In genomic region chr3:126083138-126083445, GRCh38 we compare ENCODE assay signal across 8 cellular contexts. TPM values are rescaled to one million over a fixed set of nuclear protein-coding genes. Genes with fewer than 3 reads are reported as not detected.
DNase-seq lines count a peak whose midpoint lies in the region; ATAC-seq and TF ChIP-seq lines count a peak whose summit lies in the region.

No MANE protein-coding gene starts in this region.

- H3K79me2 ChIP-seq in OCI-LY3 (ENCODE audit: low read length) = no peaks in the 10 kb centered on the region

- H3K27me3 ChIP-seq in OCI-LY3 (ENCODE audit: low read depth, low read length) = no peaks in the 10 kb centered on the region

- no peak overlapping the region for H2AFZ ChIP-seq in OCI-LY3 (ENCODE audit: low read depth, low read length)

- H3K27me3 Mint-ChIP-seq in Calu3 (ENCODE audit: unreplicated experiment) (no peaks in the 10 kb centered on the region), osteocyte (ENCODE audit: unreplicated experiment) (no peaks in the 10 kb centered on the region)

- H3K9me3 ChIP-seq in OCI-LY3 (ENCODE audit: insufficient read depth, low read length) = 0 out of 2 replicates have a peak, but pooled peaks cover 3% of the 10 kb centered on the region

- H3K36me3 Mint-ChIP-seq in Calu3 (ENCODE audit: insufficient read depth, unreplicated experiment) (peaks cover 34% of the 10 kb centered on the region), osteocyte (ENCODE audit: unreplicated experiment) (peaks cover 5% of the 10 kb centered on the region)

- H3K9me3 Mint-ChIP-seq in Calu3 (ENCODE audit: low read depth, unreplicated experiment) = peaks cover 3% of the 10 kb centered on the region
- H3K9me3 Mint-ChIP-seq in osteocyte (ENCODE audit: unreplicated experiment) = peaks cover 10% of the 10 kb centered on the region

- H3K27ac ChIP-seq in OCI-LY3 (ENCODE audit: low read length) (no peak overlapping the region), epithelial cell of prostate (peak overlapping the region; percentile 69)

- no peaks in the 10 kb centered on the region for H3K4me1 ChIP-seq in OCI-LY3 (ENCODE audit: low read length)

- intact Hi-C loops in Calu3 (cut with micrococcal nuclease; ENCODE audit: unreplicated experiment) = loop anchor here (5.0 kb wide), 1 partner anchor 111 kb away; no protein-coding TSS in a partner anchor

- peak overlapping the region; percentile 89 for H3K4me3 ChIP-seq in OCI-LY3 (ENCODE audit: low read length)

- H3K4me1 Mint-ChIP-seq in Calu3 (ENCODE audit: low read depth, unreplicated experiment) (peaks cover 36% of the 10 kb centered on the region), osteocyte (ENCODE audit: unreplicated experiment) (peaks cover 10% of the 10 kb centered on the region)

- H3K27ac Mint-ChIP-seq in Calu3 (ENCODE audit: unreplicated experiment) (peak overlapping the region; percentile 40), osteocyte (ENCODE audit: unreplicated experiment) (peak overlapping the region; percentile 64)

- H3K4me2 ChIP-seq in OCI-LY3 (ENCODE audit: low read length) = peak overlapping the region; percentile 66

- H3K4me3 Mint-ChIP-seq in Calu3 (ENCODE audit: low read depth, unreplicated experiment) (peak overlapping the region; percentile 73), osteocyte (ENCODE audit: unreplicated experiment) (peak overlapping the region; percentile 85)

- H3K36me3 ChIP-seq in OCI-LY3 (replicated peaks; ENCODE audit: low read depth, low read length) = no peaks in the 10 kb centered on the region

- peak overlapping the region; percentile 76 for H3K9ac ChIP-seq in OCI-LY3 (ENCODE audit: low read length)

- ATAC-seq in GM21717 (IDR thresholded peaks at IDR 0.05; ENCODE audit: unreplicated experiment) (no peak), HG03196 (IDR thresholded peaks at IDR 0.05; ENCODE audit: unreplicated experiment) (no peak)

- CTCF ChIA-PET in Calu3 (lab: Charles Lee) = no interaction called here

- TF ChIP-seq CTCF in Calu3 (IDR thresholded peaks at IDR 0.05; ENCODE audit: unreplicated experiment) (no peak), OCI-LY3 (IDR thresholded peaks at IDR 0.05; ENCODE audit: low read depth, low read length) (no peak), osteocyte (IDR thresholded peaks at IDR 0.05) (no peak)

- BruUV-seq in Calu3 (replicated peaks; lab: Mats Ljungman, UMichigan) = no TSS peak

- DNase-seq in Calu3 (no peak), epithelial cell of prostate (ENCODE audit: low read depth, low spot score) (no peak), osteocyte (ENCODE audit: extremely low spot score, unreplicated experiment) (no peak), 8988T (no peak), anterior cingulate cortex (lab: John Stamatoyannopoulos, UW) (no peak)

- H4K20me1 ChIP-seq in OCI-LY3 (ENCODE audit: insufficient read depth, low read length) = no peaks in the 10 kb centered on the region

RNA-seq across cellular contexts. Expression of gene SLC41A3, which starts 0.8 kb away (rescaled TPM):
- total RNA-seq in Calu3 (2022) (69.6 and 101 TPM in 2 replicates), osteocyte (80.6 and 89.2 TPM in 2 replicates)
